8 cellular contexts compared by ENCODE assay signal in the genomic region with DNA sequence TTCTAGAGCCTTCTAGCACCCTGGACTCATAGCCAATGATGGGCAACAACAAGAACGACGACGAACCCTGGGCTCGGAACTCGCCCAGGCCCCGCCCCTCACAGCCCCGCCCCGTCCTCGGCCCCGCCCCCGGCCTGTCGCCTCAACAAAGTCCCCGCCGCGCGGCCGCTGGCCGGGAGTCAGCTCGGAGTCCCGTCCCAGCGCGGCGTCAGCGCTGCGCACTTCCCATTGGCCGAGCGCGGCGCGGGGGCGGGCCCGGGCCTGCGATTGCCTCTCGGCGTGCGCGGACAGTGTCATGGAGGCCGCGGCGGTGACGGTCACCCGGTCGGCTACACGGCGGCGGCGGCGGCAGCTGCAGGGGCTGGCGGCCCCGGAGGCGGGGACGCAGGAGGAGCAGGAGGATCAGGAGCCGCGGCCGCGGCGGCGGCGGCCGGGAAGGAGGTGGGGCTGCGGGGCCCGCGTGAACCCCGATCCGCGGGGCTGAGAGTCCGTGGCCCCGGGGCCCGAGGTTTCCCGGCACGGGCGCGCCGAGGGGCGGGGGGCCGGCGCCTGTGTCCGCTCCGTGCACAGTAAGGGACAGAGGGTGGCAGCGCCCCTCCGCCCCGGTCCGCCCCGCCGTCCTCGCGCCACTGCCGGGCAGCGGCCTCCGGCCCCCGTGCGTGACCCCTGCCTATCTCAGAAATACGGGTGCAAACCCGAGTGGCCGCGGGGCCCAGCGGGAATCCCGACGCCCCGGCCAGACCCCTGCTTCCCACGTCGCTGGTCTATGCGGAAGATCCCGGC. TPM values are rescaled to one million over a fixed set of nuclear protein-coding genes. Genes with fewer than 3 reads are reported as not detected.
DNase-seq lines count a peak whose midpoint lies in the region; ATAC-seq, FAIRE-seq and TF ChIP-seq lines count a peak whose summit lies in the region.

A gene with protein sequence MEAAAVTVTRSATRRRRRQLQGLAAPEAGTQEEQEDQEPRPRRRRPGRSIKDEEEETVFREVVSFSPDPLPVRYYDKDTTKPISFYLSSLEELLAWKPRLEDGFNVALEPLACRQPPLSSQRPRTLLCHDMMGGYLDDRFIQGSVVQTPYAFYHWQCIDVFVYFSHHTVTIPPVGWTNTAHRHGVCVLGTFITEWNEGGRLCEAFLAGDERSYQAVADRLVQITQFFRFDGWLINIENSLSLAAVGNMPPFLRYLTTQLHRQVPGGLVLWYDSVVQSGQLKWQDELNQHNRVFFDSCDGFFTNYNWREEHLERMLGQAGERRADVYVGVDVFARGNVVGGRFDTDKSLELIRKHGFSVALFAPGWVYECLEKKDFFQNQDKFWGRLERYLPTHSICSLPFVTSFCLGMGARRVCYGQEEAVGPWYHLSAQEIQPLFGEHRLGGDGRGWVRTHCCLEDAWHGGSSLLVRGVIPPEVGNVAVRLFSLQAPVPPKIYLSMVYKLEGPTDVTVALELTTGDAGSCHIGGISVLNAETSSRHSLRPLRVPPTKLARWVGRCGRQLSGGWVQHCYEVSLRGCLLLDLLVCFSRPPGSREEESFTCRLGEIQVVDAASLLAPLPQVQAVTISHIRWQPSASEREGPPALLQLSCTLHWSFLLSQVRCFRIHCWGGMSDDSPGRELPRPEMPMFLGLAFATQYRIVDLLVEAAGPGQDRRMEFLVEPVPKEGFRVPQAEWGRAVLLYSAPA (plus strand): TSS at position 175 of the 783 bp plus-strand sequence. CDS start 121 bp downstream, at position 296.

- ATAC-seq in HG02852 (IDR thresholded peaks at IDR 0.05; ENCODE audit: unreplicated experiment), result peak; percentile 89

- H3K4me1 Mint-ChIP-seq in T-helper 1 cell treated with Interleukin-12 subunit alpha and Interleukin-12 subunit beta and Interleukin-4 antibody, amounts not matched to agents 30 μg/mL and 1 μg/mL, for 36 hours (ENCODE audit: low read depth), result peaks cover 9% of the 10 kb centered on the region
- H3K4me1 Mint-ChIP-seq in type B pancreatic cell (ENCODE audit: unreplicated experiment), result peaks cover 9% of the 10 kb centered on the region

- no peak for TF ChIP-seq CTCF in left ventricle myocardium inferior (IDR thresholded peaks at IDR 0.05; ENCODE audit: borderline replicate concordance)
- TF ChIP-seq CTCF in type B pancreatic cell (conservative IDR thresholded peaks at IDR 0.05), result no peak

- no peaks in the 10 kb centered on the region for H3K27me3 ChIP-seq in left ventricle myocardium inferior (ENCODE audit: low read depth)

- intact Hi-C loops in left ventricle myocardium inferior (cut with micrococcal nuclease) (no loop called here), posterior vena cava (cut with DNase I) (no loop called here)

- DNase-seq in GM12891 (ENCODE audit: insufficient read length, low spot score), result peak; percentile 98
- peak; percentile 85 for DNase-seq in NCI-H146 treated with DMSO at 0.1 percent for 48 hours (lab: John Stamatoyannopoulos, UW; ENCODE audit: unreplicated experiment)
- peak; percentile 89 for DNase-seq in amniotic epithelial cell (ENCODE audit: low read depth)
- DNase-seq in left ventricle myocardium inferior, result peak; percentile 96
- peak; percentile 98 for DNase-seq in posterior vena cava (ENCODE audit: low spot score)
- peak; percentile 95 for DNase-seq in type B pancreatic cell (ENCODE audit: extremely low spot score, unreplicated experiment)

- peaks cover 5% of the 10 kb centered on the region for H3K36me3 Mint-ChIP-seq in T-helper 1 cell treated with Interleukin-12 subunit alpha and Interleukin-12 subunit beta and Interleukin-4 antibody, amounts not matched to agents 30 μg/mL and 1 μg/mL, for 36 hours (ENCODE audit: low read depth)
- peaks cover 4% of the 10 kb centered on the region for H3K36me3 Mint-ChIP-seq in type B pancreatic cell

- peak; percentile 86 for FAIRE-seq in GM12891 (lab: Jason Lieb, UNC)

- peaks cover 34% of the 10 kb centered on the region for H3K4me1 ChIP-seq in left ventricle myocardium inferior

- H3K27ac ChIP-seq in left ventricle myocardium inferior (replicated peaks), result peak within 1 kb of the TSS; percentile 95

- peaks cover 26% of the 10 kb centered on the region for H3K36me3 ChIP-seq in left ventricle myocardium inferior

- no peak for TF ChIP-seq POLR2A in GM12891 (IDR thresholded peaks at IDR 0.05; ENCODE audit: low read depth, low read length)

- no peaks in the 10 kb centered on the region for H3K9me3 Mint-ChIP-seq in T-helper 1 cell treated with Interleukin-12 subunit alpha and Interleukin-12 subunit beta and Interleukin-4 antibody, amounts not matched to agents 30 μg/mL and 1 μg/mL, for 36 hours
- H3K9me3 Mint-ChIP-seq in type B pancreatic cell, result no peaks in the 10 kb centered on the region

- H3K4me3 Mint-ChIP-seq in T-helper 1 cell treated with Interleukin-12 subunit alpha and Interleukin-12 subunit beta and Interleukin-4 antibody, amounts not matched to agents 30 μg/mL and 1 μg/mL, for 36 hours, result peak within 1 kb of the TSS; percentile 90
- peak within 1 kb of the TSS; percentile 89 for H3K4me3 Mint-ChIP-seq in type B pancreatic cell

- peak within 1 kb of the TSS; percentile 81 for H3K27ac Mint-ChIP-seq in T-helper 1 cell treated with Interleukin-12 subunit alpha and Interleukin-12 subunit beta and Interleukin-4 antibody, amounts not matched to agents 30 μg/mL and 1 μg/mL, for 36 hours
- peak within 1 kb of the TSS; percentile 76 for H3K27ac Mint-ChIP-seq in type B pancreatic cell

- H3K27me3 Mint-ChIP-seq in T-helper 1 cell treated with Interleukin-12 subunit alpha and Interleukin-12 subunit beta and Interleukin-4 antibody, amounts not matched to agents 30 μg/mL and 1 μg/mL, for 36 hours (ENCODE audit: low read depth), result peaks cover 4% of the 10 kb centered on the region
- H3K27me3 Mint-ChIP-seq in type B pancreatic cell, result peaks cover 11% of the 10 kb centered on the region

- peak within 1 kb of the TSS; percentile 92 for H3K4me3 ChIP-seq in left ventricle myocardium inferior

- no peaks in the 10 kb centered on the region for H3K9me3 ChIP-seq in left ventricle myocardium inferior (replicated peaks)

TF ChIP-seq in GM12891, 5 proteins besides CTCF, POLR2A, EP300 and RAD21:
- TF ChIP-seq POU2F2 (IDR thresholded peaks at IDR 0.05; ENCODE audit: low read depth, low read length), result no peak
- TF ChIP-seq POLR2AphosphoS5 (IDR thresholded peaks at IDR 0.05; ENCODE audit: low read depth, low read length), result no peak
- no peak for TF ChIP-seq PAX5 (IDR thresholded peaks at IDR 0.05; ENCODE audit: insufficient read depth, low read length, severe bottlenecking)
- peak; percentile 25 for TF ChIP-seq SPI1 (IDR thresholded peaks at IDR 0.05; ENCODE audit: low read depth, low read length)
- no peak for TF ChIP-seq TAF1 (IDR thresholded peaks at IDR 0.05; ENCODE audit: low read depth, low read length)

RNA-seq across cellular contexts. Expression of the gene that starts here (rescaled TPM):
- 6.2 TPM for polyA plus RNA-seq in GM12891 (2012; ENCODE audit: low read depth, missing spikeins)
- total RNA-seq in left ventricle myocardium inferior (31.5 TPM), posterior vena cava (10 to 100 TPM; 18.2 to 29.7 TPM), type B pancreatic cell (ENCODE audit: low replicate concordance) (45.0 and 72.6 TPM in 2 replicates)

Comparison
In these comparisons a context has a peak if more than half of its experiments do, and no peak if none do; other contexts are left out.
1. Peak in every context shown above with its lines: DNase-seq, ATAC-seq, H3K4me3 ChIP-seq and H3K27ac ChIP-seq.